ENCODE assay signal across 2 cellular contexts in the genomic region with DNA sequence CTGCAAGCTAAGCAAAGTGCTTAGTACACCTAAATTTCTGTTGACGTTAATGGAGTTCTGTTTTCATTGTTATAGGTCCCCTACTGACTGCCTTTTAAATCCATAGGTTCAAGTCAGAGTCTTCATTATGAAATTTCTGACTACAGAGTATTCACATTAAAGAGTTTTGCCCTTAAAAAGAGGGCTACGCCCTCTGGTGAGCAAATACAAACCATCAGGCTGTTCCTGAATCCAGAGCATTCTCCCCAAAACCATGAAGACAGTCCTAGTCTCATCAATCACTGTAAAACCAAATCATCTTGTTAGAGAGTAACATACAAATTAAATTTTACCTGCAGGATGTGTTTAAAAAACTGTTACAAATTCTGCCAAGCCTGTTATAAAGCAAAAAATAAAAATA.
TF ChIP-seq lines count a peak whose summit lies in the region.

No MANE protein-coding gene starts in this region.

TF ChIP-seq in SK-N-SH treated with all-trans-retinoic acid at 6 μM for 48 hours, 23 proteins besides CTCF, POLR2A, EP300 and RAD21:
- TF ChIP-seq, protein P1, sequence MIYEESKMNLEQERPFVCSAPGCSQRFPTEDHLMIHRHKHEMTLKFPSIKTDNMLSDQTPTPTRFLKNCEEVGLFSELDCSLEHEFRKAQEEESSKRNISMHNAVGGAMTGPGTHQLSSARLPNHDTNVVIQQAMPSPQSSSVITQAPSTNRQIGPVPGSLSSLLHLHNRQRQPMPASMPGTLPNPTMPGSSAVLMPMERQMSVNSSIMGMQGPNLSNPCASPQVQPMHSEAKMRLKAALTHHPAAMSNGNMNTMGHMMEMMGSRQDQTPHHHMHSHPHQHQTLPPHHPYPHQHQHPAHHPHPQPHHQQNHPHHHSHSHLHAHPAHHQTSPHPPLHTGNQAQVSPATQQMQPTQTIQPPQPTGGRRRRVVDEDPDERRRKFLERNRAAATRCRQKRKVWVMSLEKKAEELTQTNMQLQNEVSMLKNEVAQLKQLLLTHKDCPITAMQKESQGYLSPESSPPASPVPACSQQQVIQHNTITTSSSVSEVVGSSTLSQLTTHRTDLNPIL (CRISPR knock-in tag; IDR thresholded peaks at IDR 0.05; ENCODE audit: low read depth), result no peak
- TF ChIP-seq, protein P2, sequence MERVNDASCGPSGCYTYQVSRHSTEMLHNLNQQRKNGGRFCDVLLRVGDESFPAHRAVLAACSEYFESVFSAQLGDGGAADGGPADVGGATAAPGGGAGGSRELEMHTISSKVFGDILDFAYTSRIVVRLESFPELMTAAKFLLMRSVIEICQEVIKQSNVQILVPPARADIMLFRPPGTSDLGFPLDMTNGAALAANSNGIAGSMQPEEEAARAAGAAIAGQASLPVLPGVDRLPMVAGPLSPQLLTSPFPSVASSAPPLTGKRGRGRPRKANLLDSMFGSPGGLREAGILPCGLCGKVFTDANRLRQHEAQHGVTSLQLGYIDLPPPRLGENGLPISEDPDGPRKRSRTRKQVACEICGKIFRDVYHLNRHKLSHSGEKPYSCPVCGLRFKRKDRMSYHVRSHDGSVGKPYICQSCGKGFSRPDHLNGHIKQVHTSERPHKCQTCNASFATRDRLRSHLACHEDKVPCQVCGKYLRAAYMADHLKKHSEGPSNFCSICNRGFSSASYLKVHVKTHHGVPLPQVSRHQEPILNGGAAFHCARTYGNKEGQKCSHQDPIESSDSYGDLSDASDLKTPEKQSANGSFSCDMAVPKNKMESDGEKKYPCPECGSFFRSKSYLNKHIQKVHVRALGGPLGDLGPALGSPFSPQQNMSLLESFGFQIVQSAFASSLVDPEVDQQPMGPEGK (CRISPR knock-in tag; IDR thresholded peaks at IDR 0.05; ENCODE audit: borderline replicate concordance), result no peak
- TF ChIP-seq ZFP30 (CRISPR knock-in tag; IDR thresholded peaks at IDR 0.05) (no peak), TCF4 (CRISPR knock-in tag; IDR thresholded peaks at IDR 0.05; ENCODE audit: borderline replicate concordance) (no peak), RARB (CRISPR knock-in tag; IDR thresholded peaks at IDR 0.05) (no peak), ZNF565 (CRISPR knock-in tag; conservative IDR thresholded peaks at IDR 0.05; ENCODE audit: low read depth) (no peak), ARNTL (CRISPR knock-in tag; IDR thresholded peaks at IDR 0.05; ENCODE audit: borderline replicate concordance, low read depth) (no peak), OSR1 (CRISPR knock-in tag; IDR thresholded peaks at IDR 0.05) (no peak), ZFP3 (CRISPR knock-in tag; IDR thresholded peaks at IDR 0.05) (no peak), CSDC2 (CRISPR knock-in tag; IDR thresholded peaks at IDR 0.05) (no peak), BACH2 (CRISPR knock-in tag; IDR thresholded peaks at IDR 0.05; ENCODE audit: borderline replicate concordance) (no peak), ESRRG (CRISPR knock-in tag; IDR thresholded peaks at IDR 0.05) (no peak)
- TF ChIP-seq, protein P3, sequence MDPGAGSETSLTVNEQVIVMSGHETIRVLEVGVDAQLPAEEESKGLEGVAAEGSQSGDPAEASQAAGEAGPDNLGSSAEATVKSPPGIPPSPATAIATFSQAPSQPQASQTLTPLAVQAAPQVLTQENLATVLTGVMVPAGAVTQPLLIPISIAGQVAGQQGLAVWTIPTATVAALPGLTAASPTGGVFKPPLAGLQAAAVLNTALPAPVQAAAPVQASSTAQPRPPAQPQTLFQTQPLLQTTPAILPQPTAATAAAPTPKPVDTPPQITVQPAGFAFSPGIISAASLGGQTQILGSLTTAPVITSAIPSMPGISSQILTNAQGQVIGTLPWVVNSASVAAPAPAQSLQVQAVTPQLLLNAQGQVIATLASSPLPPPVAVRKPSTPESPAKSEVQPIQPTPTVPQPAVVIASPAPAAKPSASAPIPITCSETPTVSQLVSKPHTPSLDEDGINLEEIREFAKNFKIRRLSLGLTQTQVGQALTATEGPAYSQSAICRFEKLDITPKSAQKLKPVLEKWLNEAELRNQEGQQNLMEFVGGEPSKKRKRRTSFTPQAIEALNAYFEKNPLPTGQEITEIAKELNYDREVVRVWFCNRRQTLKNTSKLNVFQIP (CRISPR knock-in tag; IDR thresholded peaks at IDR 0.05; ENCODE audit: borderline replicate concordance, low read depth), result no peak
- TF ChIP-seq, protein P4, sequence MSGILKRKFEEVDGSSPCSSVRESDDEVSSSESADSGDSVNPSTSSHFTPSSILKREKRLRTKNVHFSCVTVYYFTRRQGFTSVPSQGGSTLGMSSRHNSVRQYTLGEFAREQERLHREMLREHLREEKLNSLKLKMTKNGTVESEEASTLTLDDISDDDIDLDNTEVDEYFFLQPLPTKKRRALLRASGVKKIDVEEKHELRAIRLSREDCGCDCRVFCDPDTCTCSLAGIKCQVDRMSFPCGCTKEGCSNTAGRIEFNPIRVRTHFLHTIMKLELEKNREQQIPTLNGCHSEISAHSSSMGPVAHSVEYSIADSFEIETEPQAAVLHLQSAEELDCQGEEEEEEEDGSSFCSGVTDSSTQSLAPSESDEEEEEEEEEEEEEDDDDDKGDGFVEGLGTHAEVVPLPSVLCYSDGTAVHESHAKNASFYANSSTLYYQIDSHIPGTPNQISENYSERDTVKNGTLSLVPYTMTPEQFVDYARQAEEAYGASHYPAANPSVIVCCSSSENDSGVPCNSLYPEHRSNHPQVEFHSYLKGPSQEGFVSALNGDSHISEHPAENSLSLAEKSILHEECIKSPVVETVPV (CRISPR knock-in tag; IDR thresholded peaks at IDR 0.05), result no peak
- TF ChIP-seq, protein P5, sequence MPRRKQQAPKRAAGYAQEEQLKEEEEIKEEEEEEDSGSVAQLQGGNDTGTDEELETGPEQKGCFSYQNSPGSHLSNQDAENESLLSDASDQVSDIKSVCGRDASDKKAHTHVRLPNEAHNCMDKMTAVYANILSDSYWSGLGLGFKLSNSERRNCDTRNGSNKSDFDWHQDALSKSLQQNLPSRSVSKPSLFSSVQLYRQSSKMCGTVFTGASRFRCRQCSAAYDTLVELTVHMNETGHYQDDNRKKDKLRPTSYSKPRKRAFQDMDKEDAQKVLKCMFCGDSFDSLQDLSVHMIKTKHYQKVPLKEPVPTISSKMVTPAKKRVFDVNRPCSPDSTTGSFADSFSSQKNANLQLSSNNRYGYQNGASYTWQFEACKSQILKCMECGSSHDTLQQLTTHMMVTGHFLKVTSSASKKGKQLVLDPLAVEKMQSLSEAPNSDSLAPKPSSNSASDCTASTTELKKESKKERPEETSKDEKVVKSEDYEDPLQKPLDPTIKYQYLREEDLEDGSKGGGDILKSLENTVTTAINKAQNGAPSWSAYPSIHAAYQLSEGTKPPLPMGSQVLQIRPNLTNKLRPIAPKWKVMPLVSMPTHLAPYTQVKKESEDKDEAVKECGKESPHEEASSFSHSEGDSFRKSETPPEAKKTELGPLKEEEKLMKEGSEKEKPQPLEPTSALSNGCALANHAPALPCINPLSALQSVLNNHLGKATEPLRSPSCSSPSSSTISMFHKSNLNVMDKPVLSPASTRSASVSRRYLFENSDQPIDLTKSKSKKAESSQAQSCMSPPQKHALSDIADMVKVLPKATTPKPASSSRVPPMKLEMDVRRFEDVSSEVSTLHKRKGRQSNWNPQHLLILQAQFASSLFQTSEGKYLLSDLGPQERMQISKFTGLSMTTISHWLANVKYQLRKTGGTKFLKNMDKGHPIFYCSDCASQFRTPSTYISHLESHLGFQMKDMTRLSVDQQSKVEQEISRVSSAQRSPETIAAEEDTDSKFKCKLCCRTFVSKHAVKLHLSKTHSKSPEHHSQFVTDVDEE (CRISPR knock-in tag; IDR thresholded peaks at IDR 0.05), result no peak

TF ChIP-seq in WTC11, 78 proteins besides CTCF, POLR2A, EP300 and RAD21 (continued from another document and continues in another):
- TF ChIP-seq, protein P6, sequence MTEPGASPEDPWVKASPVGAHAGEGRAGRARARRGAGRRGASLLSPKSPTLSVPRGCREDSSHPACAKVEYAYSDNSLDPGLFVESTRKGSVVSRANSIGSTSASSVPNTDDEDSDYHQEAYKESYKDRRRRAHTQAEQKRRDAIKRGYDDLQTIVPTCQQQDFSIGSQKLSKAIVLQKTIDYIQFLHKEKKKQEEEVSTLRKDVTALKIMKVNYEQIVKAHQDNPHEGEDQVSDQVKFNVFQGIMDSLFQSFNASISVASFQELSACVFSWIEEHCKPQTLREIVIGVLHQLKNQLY (CRISPR knock-in tag; IDR thresholded peaks at IDR 0.05), result no peak
- no peak for TF ChIP-seq FOXK1 (CRISPR knock-in tag; IDR thresholded peaks at IDR 0.05)
- TF ChIP-seq, protein P7, sequence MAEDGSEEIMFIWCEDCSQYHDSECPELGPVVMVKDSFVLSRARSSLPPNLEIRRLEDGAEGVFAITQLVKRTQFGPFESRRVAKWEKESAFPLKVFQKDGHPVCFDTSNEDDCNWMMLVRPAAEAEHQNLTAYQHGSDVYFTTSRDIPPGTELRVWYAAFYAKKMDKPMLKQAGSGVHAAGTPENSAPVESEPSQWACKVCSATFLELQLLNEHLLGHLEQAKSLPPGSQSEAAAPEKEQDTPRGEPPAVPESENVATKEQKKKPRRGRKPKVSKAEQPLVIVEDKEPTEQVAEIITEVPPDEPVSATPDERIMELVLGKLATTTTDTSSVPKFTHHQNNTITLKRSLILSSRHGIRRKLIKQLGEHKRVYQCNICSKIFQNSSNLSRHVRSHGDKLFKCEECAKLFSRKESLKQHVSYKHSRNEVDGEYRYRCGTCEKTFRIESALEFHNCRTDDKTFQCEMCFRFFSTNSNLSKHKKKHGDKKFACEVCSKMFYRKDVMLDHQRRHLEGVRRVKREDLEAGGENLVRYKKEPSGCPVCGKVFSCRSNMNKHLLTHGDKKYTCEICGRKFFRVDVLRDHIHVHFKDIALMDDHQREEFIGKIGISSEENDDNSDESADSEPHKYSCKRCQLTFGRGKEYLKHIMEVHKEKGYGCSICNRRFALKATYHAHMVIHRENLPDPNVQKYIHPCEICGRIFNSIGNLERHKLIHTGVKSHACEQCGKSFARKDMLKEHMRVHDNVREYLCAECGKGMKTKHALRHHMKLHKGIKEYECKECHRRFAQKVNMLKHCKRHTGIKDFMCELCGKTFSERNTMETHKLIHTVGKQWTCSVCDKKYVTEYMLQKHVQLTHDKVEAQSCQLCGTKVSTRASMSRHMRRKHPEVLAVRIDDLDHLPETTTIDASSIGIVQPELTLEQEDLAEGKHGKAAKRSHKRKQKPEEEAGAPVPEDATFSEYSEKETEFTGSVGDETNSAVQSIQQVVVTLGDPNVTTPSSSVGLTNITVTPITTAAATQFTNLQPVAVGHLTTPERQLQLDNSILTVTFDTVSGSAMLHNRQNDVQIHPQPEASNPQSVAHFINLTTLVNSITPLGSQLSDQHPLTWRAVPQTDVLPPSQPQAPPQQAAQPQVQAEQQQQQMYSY (CRISPR knock-in tag; IDR thresholded peaks at IDR 0.05), result no peak
- TF ChIP-seq, protein P8, sequence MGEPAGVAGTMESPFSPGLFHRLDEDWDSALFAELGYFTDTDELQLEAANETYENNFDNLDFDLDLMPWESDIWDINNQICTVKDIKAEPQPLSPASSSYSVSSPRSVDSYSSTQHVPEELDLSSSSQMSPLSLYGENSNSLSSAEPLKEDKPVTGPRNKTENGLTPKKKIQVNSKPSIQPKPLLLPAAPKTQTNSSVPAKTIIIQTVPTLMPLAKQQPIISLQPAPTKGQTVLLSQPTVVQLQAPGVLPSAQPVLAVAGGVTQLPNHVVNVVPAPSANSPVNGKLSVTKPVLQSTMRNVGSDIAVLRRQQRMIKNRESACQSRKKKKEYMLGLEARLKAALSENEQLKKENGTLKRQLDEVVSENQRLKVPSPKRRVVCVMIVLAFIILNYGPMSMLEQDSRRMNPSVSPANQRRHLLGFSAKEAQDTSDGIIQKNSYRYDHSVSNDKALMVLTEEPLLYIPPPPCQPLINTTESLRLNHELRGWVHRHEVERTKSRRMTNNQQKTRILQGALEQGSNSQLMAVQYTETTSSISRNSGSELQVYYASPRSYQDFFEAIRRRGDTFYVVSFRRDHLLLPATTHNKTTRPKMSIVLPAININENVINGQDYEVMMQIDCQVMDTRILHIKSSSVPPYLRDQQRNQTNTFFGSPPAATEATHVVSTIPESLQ (CRISPR knock-in tag; IDR thresholded peaks at IDR 0.05), result no peak
- TF ChIP-seq, protein P9, sequence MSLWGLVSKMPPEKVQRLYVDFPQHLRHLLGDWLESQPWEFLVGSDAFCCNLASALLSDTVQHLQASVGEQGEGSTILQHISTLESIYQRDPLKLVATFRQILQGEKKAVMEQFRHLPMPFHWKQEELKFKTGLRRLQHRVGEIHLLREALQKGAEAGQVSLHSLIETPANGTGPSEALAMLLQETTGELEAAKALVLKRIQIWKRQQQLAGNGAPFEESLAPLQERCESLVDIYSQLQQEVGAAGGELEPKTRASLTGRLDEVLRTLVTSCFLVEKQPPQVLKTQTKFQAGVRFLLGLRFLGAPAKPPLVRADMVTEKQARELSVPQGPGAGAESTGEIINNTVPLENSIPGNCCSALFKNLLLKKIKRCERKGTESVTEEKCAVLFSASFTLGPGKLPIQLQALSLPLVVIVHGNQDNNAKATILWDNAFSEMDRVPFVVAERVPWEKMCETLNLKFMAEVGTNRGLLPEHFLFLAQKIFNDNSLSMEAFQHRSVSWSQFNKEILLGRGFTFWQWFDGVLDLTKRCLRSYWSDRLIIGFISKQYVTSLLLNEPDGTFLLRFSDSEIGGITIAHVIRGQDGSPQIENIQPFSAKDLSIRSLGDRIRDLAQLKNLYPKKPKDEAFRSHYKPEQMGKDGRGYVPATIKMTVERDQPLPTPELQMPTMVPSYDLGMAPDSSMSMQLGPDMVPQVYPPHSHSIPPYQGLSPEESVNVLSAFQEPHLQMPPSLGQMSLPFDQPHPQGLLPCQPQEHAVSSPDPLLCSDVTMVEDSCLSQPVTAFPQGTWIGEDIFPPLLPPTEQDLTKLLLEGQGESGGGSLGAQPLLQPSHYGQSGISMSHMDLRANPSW (CRISPR knock-in tag; conservative IDR thresholded peaks at IDR 0.05; ENCODE audit: low read depth), result no peak
- TF ChIP-seq, protein P10, sequence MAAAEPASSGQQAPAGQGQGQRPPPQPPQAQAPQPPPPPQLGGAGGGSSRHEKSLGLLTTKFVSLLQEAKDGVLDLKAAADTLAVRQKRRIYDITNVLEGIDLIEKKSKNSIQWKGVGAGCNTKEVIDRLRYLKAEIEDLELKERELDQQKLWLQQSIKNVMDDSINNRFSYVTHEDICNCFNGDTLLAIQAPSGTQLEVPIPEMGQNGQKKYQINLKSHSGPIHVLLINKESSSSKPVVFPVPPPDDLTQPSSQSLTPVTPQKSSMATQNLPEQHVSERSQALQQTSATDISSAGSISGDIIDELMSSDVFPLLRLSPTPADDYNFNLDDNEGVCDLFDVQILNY (CRISPR knock-in tag; IDR thresholded peaks at IDR 0.05), result no peak
- TF ChIP-seq, protein P11, sequence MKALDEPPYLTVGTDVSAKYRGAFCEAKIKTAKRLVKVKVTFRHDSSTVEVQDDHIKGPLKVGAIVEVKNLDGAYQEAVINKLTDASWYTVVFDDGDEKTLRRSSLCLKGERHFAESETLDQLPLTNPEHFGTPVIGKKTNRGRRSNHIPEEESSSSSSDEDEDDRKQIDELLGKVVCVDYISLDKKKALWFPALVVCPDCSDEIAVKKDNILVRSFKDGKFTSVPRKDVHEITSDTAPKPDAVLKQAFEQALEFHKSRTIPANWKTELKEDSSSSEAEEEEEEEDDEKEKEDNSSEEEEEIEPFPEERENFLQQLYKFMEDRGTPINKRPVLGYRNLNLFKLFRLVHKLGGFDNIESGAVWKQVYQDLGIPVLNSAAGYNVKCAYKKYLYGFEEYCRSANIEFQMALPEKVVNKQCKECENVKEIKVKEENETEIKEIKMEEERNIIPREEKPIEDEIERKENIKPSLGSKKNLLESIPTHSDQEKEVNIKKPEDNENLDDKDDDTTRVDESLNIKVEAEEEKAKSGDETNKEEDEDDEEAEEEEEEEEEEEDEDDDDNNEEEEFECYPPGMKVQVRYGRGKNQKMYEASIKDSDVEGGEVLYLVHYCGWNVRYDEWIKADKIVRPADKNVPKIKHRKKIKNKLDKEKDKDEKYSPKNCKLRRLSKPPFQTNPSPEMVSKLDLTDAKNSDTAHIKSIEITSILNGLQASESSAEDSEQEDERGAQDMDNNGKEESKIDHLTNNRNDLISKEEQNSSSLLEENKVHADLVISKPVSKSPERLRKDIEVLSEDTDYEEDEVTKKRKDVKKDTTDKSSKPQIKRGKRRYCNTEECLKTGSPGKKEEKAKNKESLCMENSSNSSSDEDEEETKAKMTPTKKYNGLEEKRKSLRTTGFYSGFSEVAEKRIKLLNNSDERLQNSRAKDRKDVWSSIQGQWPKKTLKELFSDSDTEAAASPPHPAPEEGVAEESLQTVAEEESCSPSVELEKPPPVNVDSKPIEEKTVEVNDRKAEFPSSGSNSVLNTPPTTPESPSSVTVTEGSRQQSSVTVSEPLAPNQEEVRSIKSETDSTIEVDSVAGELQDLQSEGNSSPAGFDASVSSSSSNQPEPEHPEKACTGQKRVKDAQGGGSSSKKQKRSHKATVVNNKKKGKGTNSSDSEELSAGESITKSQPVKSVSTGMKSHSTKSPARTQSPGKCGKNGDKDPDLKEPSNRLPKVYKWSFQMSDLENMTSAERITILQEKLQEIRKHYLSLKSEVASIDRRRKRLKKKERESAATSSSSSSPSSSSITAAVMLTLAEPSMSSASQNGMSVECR (CRISPR knock-in tag; IDR thresholded peaks at IDR 0.05; ENCODE audit: borderline replicate concordance), result no peak
